In the genomic region with DNA sequence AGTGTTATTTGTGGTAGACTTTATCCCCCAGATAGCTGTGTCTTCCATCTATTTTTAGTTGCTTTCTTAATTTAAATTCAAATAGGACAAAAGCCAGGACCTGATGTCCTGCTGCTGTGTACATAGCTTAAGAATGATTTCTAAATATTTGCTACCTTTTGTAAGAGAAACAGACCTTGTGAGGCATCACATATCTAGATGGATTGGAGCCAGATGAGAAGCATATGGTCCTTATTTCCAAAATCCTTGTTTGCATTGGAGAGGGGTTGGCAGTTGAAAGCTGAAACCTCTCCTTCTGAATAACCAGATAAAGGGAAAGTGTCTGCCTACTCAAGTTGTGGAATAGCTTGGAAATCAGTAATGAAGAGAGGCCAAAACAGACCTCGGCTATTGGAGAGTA, we compare ENCODE assay signal across 20 cellular contexts. TPM values are rescaled to one million over a fixed set of nuclear protein-coding genes. Genes with fewer than 3 reads are reported as not detected.
DNase-seq lines count a peak whose midpoint lies in the region; ATAC-seq and TF ChIP-seq lines count a peak whose summit lies in the region.
"Had no signal": no experiment of that assay in that cellular context is flagged by ENCODE, and none has a peak within 500 bp of the region (broad histone marks: within the 10 kb centered on the region; RNA-seq: fewer than 3 reads in every experiment).

No MANE protein-coding gene starts in this region.

- H3K4me3 Mint-ChIP-seq in activated T-helper 17 cell treated with anti-CD3 and anti-CD28 coated beads, Interleukin-2, amount 50 U/mL, for 72 hours, result no peak overlapping the region
- H3K4me3 Mint-ChIP-seq: activated CD8-positive, alpha-beta memory T cell treated with anti-CD3 and anti-CD28 coated beads, Interleukin-2, amount 10 ng/mL, durations not matched to agents 7 days and 5 days; memory B cell; natural killer cell treated with Interleukin-12 subunit alpha and Interleukin-12 subunit beta and Interleukin-15 and Interleukin-18, amount 100 ng/mL, for 72 hours; stimulated activated naive B cell treated with anti-CD40 and anti-IgM and Interleukin-4, amounts not matched to agents 10 μg/mL and 1 μg/mL and 100 μg/mL, for 72 hours; T-helper 2 cell treated with Interferon-gamma antibody and Interleukin-4, amounts not matched to agents 5 μg/mL and 100 μg/mL, for 36 hours had no signal

- TF ChIP-seq CTCF in tibial artery (IDR thresholded peaks at IDR 0.05), result no peak

- H3K4me1 ChIP-seq in tibial artery, result no peaks in the 10 kb centered on the region
- H3K4me1 ChIP-seq: BLaER1, transverse colon had no signal

- no peaks in the 10 kb centered on the region for H3K36me3 Mint-ChIP-seq in activated T-helper 17 cell treated with anti-CD3 and anti-CD28 coated beads, Interleukin-2, amount 50 U/mL, for 72 hours (ENCODE audit: low read depth)
- H3K36me3 Mint-ChIP-seq: activated CD8-positive, alpha-beta memory T cell treated with anti-CD3 and anti-CD28 coated beads, Interleukin-2, amount 10 ng/mL, durations not matched to agents 7 days and 5 days; memory B cell; natural killer cell treated with Interleukin-12 subunit alpha and Interleukin-12 subunit beta and Interleukin-15 and Interleukin-18, amount 100 ng/mL, for 72 hours had no signal

- H3K9me3 ChIP-seq in tibial artery, result peaks cover 0 to 3% (median 0%) of the 10 kb centered on the region in 3 donors
- H3K9me3 ChIP-seq: BLaER1, transverse colon had no signal

- ATAC-seq in activated T-helper 17 cell treated with anti-CD3 and anti-CD28 coated beads, Interleukin-2, amount 50 U/mL, for 72 hours (replicated peaks), result no peak
- ATAC-seq: activated CD8-positive, alpha-beta memory T cell treated with anti-CD3 and anti-CD28 coated beads, Interleukin-2, amount 10 ng/mL, durations not matched to agents 7 days and 5 days; natural killer cell treated with Interleukin-12 subunit alpha and Interleukin-12 subunit beta and Interleukin-15 and Interleukin-18, amount 100 ng/mL, for 72 hours; stimulated activated naive B cell treated with anti-CD40 and anti-IgM and Interleukin-4, amounts not matched to agents 10 μg/mL and 1 μg/mL and 100 μg/mL, for 72 hours had no signal

- H3K27me3 ChIP-seq in tibial artery, result no peaks in the 10 kb centered on the region
- H3K27me3 ChIP-seq: BLaER1, transverse colon had no signal

- no peak overlapping the region for H3K27ac ChIP-seq in tibial artery
- H3K27ac ChIP-seq: BLaER1, transverse colon had no signal

- no peak overlapping the region for H3K4me3 ChIP-seq in tibial artery
- H3K4me3 ChIP-seq: BLaER1, transverse colon had no signal

- DNase-seq in DMS79 (lab: John Stamatoyannopoulos, UW) (peak; percentile 33), NCI-H187 (lab: John Stamatoyannopoulos, UW) (peak; percentile 44 to 60), NCI-H69 (lab: John Stamatoyannopoulos, UW) (peak; percentile 99), fibroblast of peridontal ligament (ENCODE audit: extremely low read depth) (peak; percentile 74), tibial artery (no peak), HUDEP-2 (lab: John Stamatoyannopoulos, UW; ENCODE audit: unreplicated experiment in 76 of 76) (no peak), pons (ENCODE audit: low spot score) (no peak)
- DNase-seq: activated CD8-positive, alpha-beta memory T cell treated with anti-CD3 and anti-CD28 coated beads, Interleukin-2, amount 10 ng/mL, durations not matched to agents 7 days and 5 days; activated effector memory CD4-positive, alpha-beta T cell treated with Interleukin-2 at 50 U/mL for 16 hours; head of caudate nucleus; SHP77 treated with DMSO at 0.1 percent for 48 hours; stimulated activated CD4-positive, alpha-beta T cell treated with anti-CD3 and anti-CD28 coated beads, Interleukin-12 subunit alpha, Interleukin-12 subunit beta, amount 100 ng/mL, for 4 hours; stimulated activated naive B cell treated with anti-CD40 and anti-IgM and Interleukin-4, amounts not matched to agents 10 μg/mL and 1 μg/mL and 100 μg/mL, for 72 hours; transverse colon had no signal

- no peaks in the 10 kb centered on the region for H3K4me1 Mint-ChIP-seq in activated T-helper 17 cell treated with anti-CD3 and anti-CD28 coated beads, Interleukin-2, amount 50 U/mL, for 72 hours
- H3K4me1 Mint-ChIP-seq: activated CD8-positive, alpha-beta memory T cell treated with anti-CD3 and anti-CD28 coated beads, Interleukin-2, amount 10 ng/mL, durations not matched to agents 7 days and 5 days; memory B cell; stimulated activated naive B cell treated with anti-CD40 and anti-IgM and Interleukin-4, amounts not matched to agents 10 μg/mL and 1 μg/mL and 100 μg/mL, for 72 hours had no signal

- H3K27ac Mint-ChIP-seq in activated T-helper 17 cell treated with anti-CD3 and anti-CD28 coated beads, Interleukin-2, amount 50 U/mL, for 72 hours, result no peak overlapping the region
- H3K27ac Mint-ChIP-seq: activated CD8-positive, alpha-beta memory T cell treated with anti-CD3 and anti-CD28 coated beads, Interleukin-2, amount 10 ng/mL, durations not matched to agents 7 days and 5 days; memory B cell; natural killer cell treated with Interleukin-12 subunit alpha and Interleukin-12 subunit beta and Interleukin-15 and Interleukin-18, amount 100 ng/mL, for 72 hours; stimulated activated naive B cell treated with anti-CD40 and anti-IgM and Interleukin-4, amounts not matched to agents 10 μg/mL and 1 μg/mL and 100 μg/mL, for 72 hours; T-helper 2 cell treated with Interferon-gamma antibody and Interleukin-4, amounts not matched to agents 5 μg/mL and 100 μg/mL, for 36 hours had no signal

- no peaks in the 10 kb centered on the region for H3K9me3 Mint-ChIP-seq in activated T-helper 17 cell treated with anti-CD3 and anti-CD28 coated beads, Interleukin-2, amount 50 U/mL, for 72 hours
- H3K9me3 Mint-ChIP-seq: memory B cell; natural killer cell treated with Interleukin-12 subunit alpha and Interleukin-12 subunit beta and Interleukin-15 and Interleukin-18, amount 100 ng/mL, for 72 hours; T-helper 2 cell treated with Interferon-gamma antibody and Interleukin-4, amounts not matched to agents 5 μg/mL and 100 μg/mL, for 36 hours had no signal

- H3K36me3 ChIP-seq in tibial artery, result no peaks in the 10 kb centered on the region
- H3K36me3 ChIP-seq: BLaER1, transverse colon had no signal

- H3K27me3 Mint-ChIP-seq in activated T-helper 17 cell treated with anti-CD3 and anti-CD28 coated beads, Interleukin-2, amount 50 U/mL, for 72 hours, result peaks cover 13% of the 10 kb centered on the region

- intact Hi-C loops in tibial artery (cut with DNase I; ENCODE audit: low total_unique reads), result no loop called here

RNA-seq across cellular contexts. Expression of gene AMPH, which starts 50.7 kb away (rescaled TPM):
- total RNA-seq in activated T-helper 17 cell treated with anti-CD3 and anti-CD28 coated beads, Interleukin-2, amount 50 U/mL, for 72 hours, result not detected
- total RNA-seq: activated CD8-positive, alpha-beta memory T cell treated with anti-CD3 and anti-CD28 coated beads, Interleukin-2, amount 10 ng/mL, durations not matched to agents 7 days and 5 days; natural killer cell treated with Interleukin-12 subunit alpha and Interleukin-12 subunit beta and Interleukin-15 and Interleukin-18, amount 100 ng/mL, for 72 hours; OCI-LY7 had no signal

Comparison
In these comparisons a context has a peak if more than half of its experiments do, and no peak if none do; other contexts are left out.
1. DNase-seq: peak in DMS79 (single experiment), NCI-H187 (2 of 2), NCI-H69 (single experiment) and fibroblast of peridontal ligament (single experiment); none in tibial artery (0 of 2), HUDEP-2 (0 of 76) and pons (single experiment).